11 cellular contexts compared by ENCODE assay signal in genomic region chr12:109926488-109927210, GRCh38. TPM values are rescaled to one million over a fixed set of nuclear protein-coding genes. Genes with fewer than 3 reads are reported as not detected.
DNase-seq lines count a peak whose midpoint lies in the region; ATAC-seq and TF ChIP-seq lines count a peak whose summit lies in the region.
"Had no signal": no experiment of that assay in that cellular context is flagged by ENCODE, and none has a peak within 500 bp of the region (broad histone marks: within the 10 kb centered on the region; RNA-seq: fewer than 3 reads in every experiment).

No MANE protein-coding gene starts in this region.

- no peaks in the 10 kb centered on the region for H3K27me3 ChIP-seq in Karpas-422 (ENCODE audit: low read length)

- intact Hi-C loops in posterior vena cava (cut with DNase I), result no loop called here

- peak overlapping the region; percentile 3 for H3K4me2 ChIP-seq in Karpas-422 (ENCODE audit: low read depth, low read length, poor library complexity, severe bottlenecking)

- TF ChIP-seq CTCF in chondrocyte (IDR thresholded peaks at IDR 0.05), result no peak

- H2AFZ ChIP-seq in Karpas-422 (ENCODE audit: low read length), result no peak overlapping the region
- H2AFZ ChIP-seq: GM23248 had no signal

- no peaks in the 10 kb centered on the region for H3K9me2 ChIP-seq in Karpas-422 (replicated peaks; ENCODE audit: insufficient read depth, low read length)

- H3K27ac ChIP-seq in Karpas-422 (ENCODE audit: low read length), result peak overlapping the region; percentile 98
- H3K27ac ChIP-seq: C4-2B, GM23248 had no signal

- peaks cover 7% of the 10 kb centered on the region for H3K79me2 ChIP-seq in Karpas-422 (ENCODE audit: low read length)

- H3K27ac Mint-ChIP-seq in chondrocyte (ENCODE audit: unreplicated experiment), result no peak overlapping the region
- H3K27ac Mint-ChIP-seq: CD4-positive, alpha-beta T cell had no signal

- H3K9me3 ChIP-seq in Karpas-422 (ENCODE audit: low read length), result no peaks in the 10 kb centered on the region
- H3K9me3 ChIP-seq: Caco-2 had no signal

- no peak overlapping the region for H3K4me3 ChIP-seq in Karpas-422 (ENCODE audit: low read length)
- H3K4me3 ChIP-seq: GM23248 had no signal

- no peaks in the 10 kb centered on the region for H3K27me3 Mint-ChIP-seq in chondrocyte (ENCODE audit: low read depth)
- H3K27me3 Mint-ChIP-seq: CD4-positive, alpha-beta T cell had no signal

- H3K36me3 ChIP-seq in Karpas-422 (ENCODE audit: insufficient read depth, low read length), result peaks cover 9% of the 10 kb centered on the region

- peaks cover 11% of the 10 kb centered on the region for H3K36me3 Mint-ChIP-seq in chondrocyte (ENCODE audit: low read depth)

- no peak overlapping the region for H3K4me3 Mint-ChIP-seq in chondrocyte (ENCODE audit: unreplicated experiment)
- H3K4me3 Mint-ChIP-seq: CD4-positive, alpha-beta T cell; HFFc6 had no signal

- peaks cover 43% of the 10 kb centered on the region for H3K4me1 ChIP-seq in Karpas-422 (ENCODE audit: low read length)

- DNase-seq in Karpas-422 (peak; percentile 51), chondrocyte (ENCODE audit: low spot score) (peak; percentile 73), posterior vena cava (ENCODE audit: low spot score) (peak; percentile 58), AG08395 (ENCODE audit: low spot score) (no peak)
- no peak for DNase-seq in activated CD4-positive, alpha-beta T cell treated with anti-CD3 and anti-CD28 coated beads for 4 hours

- H3K4me1 Mint-ChIP-seq in chondrocyte (ENCODE audit: low read depth), result no peaks in the 10 kb centered on the region

- no peaks in the 10 kb centered on the region for H4K20me1 ChIP-seq in Karpas-422 (ENCODE audit: insufficient read depth, low read depth, low read length)

- no peaks in the 10 kb centered on the region for H3K9me3 Mint-ChIP-seq in chondrocyte (ENCODE audit: low read depth)
- H3K9me3 Mint-ChIP-seq: CD4-positive, alpha-beta T cell; HFFc6 had no signal

- ATAC-seq in GM18867 (IDR thresholded peaks at IDR 0.05; ENCODE audit: unreplicated experiment), result no peak

- H3K9ac ChIP-seq in Karpas-422 (ENCODE audit: low read length), result 0 out of 2 replicates have a peak overlapping the region, but pooled peaks have one; percentile 5
- H3K9ac ChIP-seq: GM23248 had no signal

RNA-seq across cellular contexts. Expression of gene TCHP, which starts 26.6 kb away (rescaled TPM):
- total RNA-seq in Karpas-422 (2014; rRNA removed; shearing (Covaris generic); ENCODE audit: low replicate concordance), result 11.8 and 17.0 TPM in 2 replicates
- total RNA-seq in chondrocyte (9.8 to 12.6 TPM (median 11.7 TPM) in 3 replicates), posterior vena cava (10 to 100 TPM in 1 of 2 donors, 1 to 10 TPM in 1; 9.3 to 13.8 TPM)

RNA-seq across cellular contexts. Expression of gene GLTP, which starts 46.3 kb away (rescaled TPM):
- 26.5 and 29.5 TPM in 2 replicates for total RNA-seq in Karpas-422 (2014; rRNA removed; shearing (Covaris generic); ENCODE audit: low replicate concordance)
- total RNA-seq in chondrocyte (38.7 to 40.7 TPM (median 40.5 TPM) in 3 replicates), posterior vena cava (10 to 100 TPM; 34.9 to 36.4 TPM)

Comparison
In these comparisons a context has a peak if more than half of its experiments do, and no peak if none do; other contexts are left out.
1. DNase-seq: peak in Karpas-422 (single experiment), chondrocyte (single experiment) and posterior vena cava (single experiment); none in AG08395 (single experiment) and activated CD4-positive, alpha-beta T cell treated with anti-CD3 and anti-CD28 coated beads for 4 hours (0 of 2).